ENCODE assay signal across 17 cellular contexts in the genomic region with DNA sequence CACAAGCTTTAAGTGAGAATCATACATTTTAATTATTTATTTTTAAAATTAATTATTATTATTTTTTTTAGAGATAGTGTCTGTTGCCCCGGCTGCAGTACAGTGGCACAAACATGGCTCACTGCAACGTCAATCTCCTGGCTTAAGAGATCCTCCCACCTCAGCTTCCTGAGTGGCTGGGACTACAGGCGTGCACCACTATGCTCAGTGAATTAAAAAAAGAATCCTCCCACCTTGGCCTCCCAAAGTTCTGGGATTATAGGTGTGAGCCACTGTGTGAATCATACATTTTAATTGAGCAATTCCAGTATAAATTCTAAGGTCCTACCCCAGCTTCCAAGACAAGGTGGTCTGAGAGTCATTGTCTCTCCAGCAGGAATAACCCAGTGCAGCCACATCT.
A peak's percentile ranks its signal among the peaks of the same experiment; 100 is the strongest.
DNase-seq lines count a peak whose midpoint lies in the region; ATAC-seq and TF ChIP-seq lines count a peak whose summit lies in the region.
"Had no signal": no experiment of that assay in that cellular context is flagged by ENCODE, and none has a peak within 500 bp of the region (broad histone marks: within the 10 kb centered on the region; RNA-seq: fewer than 3 reads in every experiment).

No MANE protein-coding gene starts in this region.

- H3K4me1 ChIP-seq in Karpas-422 (ENCODE audit: low read length) (peaks cover 14% of the 10 kb centered on the region), OCI-LY3 (ENCODE audit: low read length) (peaks cover 10% of the 10 kb centered on the region)
- H3K4me1 ChIP-seq: Caco-2 had no signal

- H3K36me3 Mint-ChIP-seq in stimulated activated naive B cell treated with anti-CD40 and anti-IgM and Interleukin-4, amounts not matched to agents 10 μg/mL and 1 μg/mL and 100 μg/mL, for 72 hours: peaks cover 16 to 18% of the 10 kb centered on the region in 2 donors
- H3K36me3 Mint-ChIP-seq: CD4-positive, CD25-positive, alpha-beta regulatory T cell had no signal

- H3K9me3 Mint-ChIP-seq in stimulated activated naive B cell treated with anti-CD40 and anti-IgM and Interleukin-4, amounts not matched to agents 10 μg/mL and 1 μg/mL and 100 μg/mL, for 72 hours: no peaks in the 10 kb centered on the region
- H3K9me3 Mint-ChIP-seq: CD4-positive, CD25-positive, alpha-beta regulatory T cell; HFFc6 had no signal

- H3K27me3 Mint-ChIP-seq in stimulated activated naive B cell treated with anti-CD40 and anti-IgM and Interleukin-4, amounts not matched to agents 10 μg/mL and 1 μg/mL and 100 μg/mL, for 72 hours: no peaks in the 10 kb centered on the region
- H3K27me3 Mint-ChIP-seq: CD4-positive, CD25-positive, alpha-beta regulatory T cell had no signal

- intact Hi-C loops in head of caudate nucleus (cut with DNase I): no loop called here

- no peak for DNase-seq in Karpas-422
- DNase-seq in head of caudate nucleus: peak in 29 of 42 donors; percentile 24 to 87 (median 44)
- no peak for DNase-seq in stimulated activated naive B cell treated with anti-CD40 and anti-IgM and Interleukin-4, amounts not matched to agents 10 μg/mL and 1 μg/mL and 100 μg/mL, for 72 hours
- no peak for DNase-seq in activated T-cell treated with anti-CD3 and anti-CD28 coated beads for 4 hours
- DNase-seq in stimulated activated CD4-positive, alpha-beta T cell treated with anti-CD3 and anti-CD28 coated beads, Interleukin-4, amount 100 ng/mL, for 1 hour: no peak
- DNase-seq: ACHN; BE2C; C1 segment of cervical spinal cord; Caco-2; CD4-positive, CD25-positive, alpha-beta regulatory T cell; GOT3; H7; HFFc6; IMR-90 had no signal

- H3K4me1 Mint-ChIP-seq in stimulated activated naive B cell treated with anti-CD40 and anti-IgM and Interleukin-4, amounts not matched to agents 10 μg/mL and 1 μg/mL and 100 μg/mL, for 72 hours: peaks cover 29 to 61% of the 10 kb centered on the region in 2 donors

- H3K4me2 ChIP-seq in Karpas-422 (ENCODE audit: low read depth, low read length, poor library complexity, severe bottlenecking) (peak overlapping the region; percentile 24), OCI-LY3 (ENCODE audit: low read length) (peak overlapping the region; percentile 26)

- H3K36me3 ChIP-seq in Karpas-422 (ENCODE audit: insufficient read depth, low read length) (no peaks in the 10 kb centered on the region), OCI-LY3 (replicated peaks; ENCODE audit: low read depth, low read length) (no peaks in the 10 kb centered on the region)
- H3K36me3 ChIP-seq: BE2C had no signal

- no peaks in the 10 kb centered on the region for H3K9me3 ChIP-seq in Karpas-422 (ENCODE audit: low read length)
- no peaks in the 10 kb centered on the region for H3K9me3 ChIP-seq in OCI-LY3 (ENCODE audit: insufficient read depth, low read length)
- H3K9me3 ChIP-seq: BE2C, Caco-2 had no signal

- H3K27me3 ChIP-seq in Karpas-422 (ENCODE audit: low read length) (no peaks in the 10 kb centered on the region), OCI-LY3 (ENCODE audit: low read depth, low read length) (no peaks in the 10 kb centered on the region)
- H3K27me3 ChIP-seq: BE2C had no signal

- H2AFZ ChIP-seq in Karpas-422 (ENCODE audit: low read length): no peak overlapping the region
- no peak overlapping the region for H2AFZ ChIP-seq in OCI-LY3 (ENCODE audit: low read depth, low read length)

- H3K27ac Mint-ChIP-seq in stimulated activated naive B cell treated with anti-CD40 and anti-IgM and Interleukin-4, amounts not matched to agents 10 μg/mL and 1 μg/mL and 100 μg/mL, for 72 hours: peak overlapping the region; percentile 9
- H3K27ac Mint-ChIP-seq: HFFc6 had no signal

- H4K20me1 ChIP-seq in Karpas-422 (ENCODE audit: insufficient read depth, low read depth, low read length): no peaks in the 10 kb centered on the region
- H4K20me1 ChIP-seq in OCI-LY3 (ENCODE audit: insufficient read depth, low read length): peaks cover 21% of the 10 kb centered on the region; the same call in 1 of the 2 replicates

- H3K4me3 ChIP-seq in Karpas-422 (ENCODE audit: low read length): no peak overlapping the region
- no peak overlapping the region for H3K4me3 ChIP-seq in OCI-LY3 (ENCODE audit: low read length)

- no peak for TF ChIP-seq CTCF in OCI-LY3 (IDR thresholded peaks at IDR 0.05; ENCODE audit: low read depth, low read length)

- H3K27ac ChIP-seq in Karpas-422 (ENCODE audit: low read length) (no peak overlapping the region), OCI-LY3 (ENCODE audit: low read length) (no peak overlapping the region)

- no peak overlapping the region for H3K9ac ChIP-seq in Karpas-422 (ENCODE audit: low read length)
- H3K9ac ChIP-seq in OCI-LY3 (ENCODE audit: low read length): no peak overlapping the region

- H3K79me2 ChIP-seq in Karpas-422 (ENCODE audit: low read length) (no peaks in the 10 kb centered on the region), OCI-LY3 (ENCODE audit: low read length) (no peaks in the 10 kb centered on the region)

- H3K9me2 ChIP-seq in Karpas-422 (replicated peaks; ENCODE audit: insufficient read depth, low read length): no peaks in the 10 kb centered on the region

- no peak overlapping the region for H3K4me3 Mint-ChIP-seq in stimulated activated naive B cell treated with anti-CD40 and anti-IgM and Interleukin-4, amounts not matched to agents 10 μg/mL and 1 μg/mL and 100 μg/mL, for 72 hours
- H3K4me3 Mint-ChIP-seq: CD4-positive, CD25-positive, alpha-beta regulatory T cell; HFFc6 had no signal

- ATAC-seq in stimulated activated naive B cell treated with anti-CD40 and anti-IgM and Interleukin-4, amounts not matched to agents 10 μg/mL and 1 μg/mL and 100 μg/mL, for 72 hours (replicated peaks): no peak
- no peak for ATAC-seq in GM19324 (IDR thresholded peaks at IDR 0.05; ENCODE audit: low FRiP score, unreplicated experiment)
- ATAC-seq: HCT116 had no signal

Comparison
In these comparisons a context has a peak if more than half of its experiments do, and no peak if none do; other contexts are left out.
1. DNase-seq: peak in head of caudate nucleus (29 of 42); none in Karpas-422 (single experiment), stimulated activated naive B cell treated with anti-CD40 and anti-IgM and Interleukin-4, amounts not matched to agents 10 μg/mL and 1 μg/mL and 100 μg/mL, for 72 hours (single experiment), activated T-cell treated with anti-CD3 and anti-CD28 coated beads for 4 hours (single experiment) and stimulated activated CD4-positive, alpha-beta T cell treated with anti-CD3 and anti-CD28 coated beads, Interleukin-4, amount 100 ng/mL, for 1 hour (single experiment).